23 cellular contexts compared by ENCODE assay signal in genomic region chr3:160055659-160056058, GRCh38.
"Had no signal": no experiment of that assay in that cellular context is flagged by ENCODE, and none has a peak within 500 bp of the region (broad histone marks: within the 10 kb centered on the region; RNA-seq: fewer than 3 reads in every experiment).

No MANE protein-coding gene starts in this region.

- FAIRE-seq: keratinocyte had no signal

- H3K4me1 ChIP-seq: left ventricle myocardium inferior, right atrium auricular region, tibial nerve, uterus had no signal

- H3K9me3 ChIP-seq: left ventricle myocardium inferior, ovary, right atrium auricular region, right lobe of liver, uterus had no signal

- H3K27me3 ChIP-seq: ovary, right atrium auricular region, right lobe of liver, tibial nerve, uterus had no signal

- H3K4me2 ChIP-seq: smooth muscle cell had no signal

- H3K4me3 ChIP-seq: left ventricle myocardium inferior, lung, ovary, right atrium auricular region, right lobe of liver, smooth muscle cell, tibial nerve, uterus had no signal

- ATAC-seq: left cardiac atrium; naive thymus-derived CD4-positive, alpha-beta T cell; natural killer cell treated with Interleukin-12 subunit alpha and Interleukin-12 subunit beta and Interleukin-15 and Interleukin-18, amount 100 ng/mL, for 72 hours; right lobe of liver; stimulated activated memory B cell treated with anti-CD40 and anti-IgM and Interleukin-4, amounts not matched to agents 10 μg/mL and 1 μg/mL and 100 μg/mL, for 72 hours; stimulated activated naive CD8-positive, alpha-beta T cell treated with anti-CD3 and anti-CD28 coated beads, Interleukin-15, amount 100 ng/mL, for 72 hours had no signal

- DNase-seq: hippocampal formation; kidney glomerular epithelial cell; left cardiac atrium; left ventricle myocardium inferior; mesendoderm; naive thymus-derived CD4-positive, alpha-beta T cell; ovary; right lobe of liver; stimulated activated CD4-positive, alpha-beta T cell treated with anti-CD3 and anti-CD28 coated beads, Interleukin-1b, Interleukin-23, amount 100 ng/mL, for 48 hours; stimulated activated CD4-positive, alpha-beta T cell treated with anti-CD3 and anti-CD28 coated beads, Interleukin-2, amount 100 ng/mL, for 48 hours; stimulated activated CD4-positive, alpha-beta T cell treated with anti-CD3 and anti-CD28 coated beads, Interleukin-4, amount 100 ng/mL, for 4 hours; stimulated activated CD8-positive, alpha-beta memory T cell treated with anti-CD3 and anti-CD28 coated beads, Interleukin-4, amount 100 ng/mL, for 48 hours; stimulated activated naive CD4-positive, alpha-beta T cell treated with Interleukin-2 at 50 U/mL for 16 hours; stimulated activated naive CD8-positive, alpha-beta T cell treated with anti-CD3 and anti-CD28 coated beads, Interleukin-15, amount 100 ng/mL, for 72 hours; substantia nigra; uterus had no signal

- H3K27ac ChIP-seq: left ventricle myocardium inferior, ovary, right atrium auricular region, right lobe of liver, tibial nerve, uterus had no signal

- H3K36me3 ChIP-seq: left ventricle myocardium inferior, ovary, right atrium auricular region, right lobe of liver, tibial nerve, uterus had no signal
